Comparison of ENCODE assay signal across 20 cellular contexts in genomic region chr7:148901178-148901577, GRCh38.
"Had no signal": no experiment of that assay in that cellular context is flagged by ENCODE, and none has a peak within 500 bp of the region (broad histone marks: within the 10 kb centered on the region; RNA-seq: fewer than 3 reads in every experiment).

No MANE protein-coding gene starts in this region.

- H3K27ac ChIP-seq: thoracic aorta, upper lobe of right lung, VCaP had no signal

- ATAC-seq: left lobe of liver, sciatic nerve, upper lobe of right lung had no signal

- H3K4me3 Mint-ChIP-seq: activated naive CD4-positive, alpha-beta T cell treated with anti-CD3 and anti-CD28 coated beads for 36 hours; dendritic cell treated with granulocyte-macrophage colony-stimulating factor and Interleukin-4, amounts not matched to agents 40 ng/mL and 50 ng/mL, for 4 days had no signal

- H3K36me3 ChIP-seq: thoracic aorta, upper lobe of right lung had no signal

- H3K4me3 ChIP-seq: lung, smooth muscle cell, thoracic aorta, upper lobe of right lung had no signal

- FAIRE-seq: endothelial cell of umbilical vein, frontal cortex, kidney had no signal

- H3K9me3 ChIP-seq: thoracic aorta, upper lobe of right lung had no signal

- H3K4me2 ChIP-seq: smooth muscle cell had no signal

- H3K4me1 ChIP-seq: upper lobe of right lung had no signal

- H3K9me3 Mint-ChIP-seq: activated naive CD4-positive, alpha-beta T cell treated with anti-CD3 and anti-CD28 coated beads for 36 hours; dendritic cell treated with granulocyte-macrophage colony-stimulating factor and Interleukin-4, amounts not matched to agents 40 ng/mL and 50 ng/mL, for 4 days had no signal

- DNase-seq: activated CD4-positive, CD25-positive, alpha-beta regulatory T cell treated with anti-CD3 and anti-CD28 coated beads, Interleukin-2, amount 50 U/mL, for 72 hours; activated naive CD4-positive, alpha-beta T cell treated with anti-CD3 and anti-CD28 coated beads for 36 hours; activated T-cell treated with anti-CD3 and anti-CD28 coated beads, Interleukin-2, amount 50 U/mL, for 1 hour; aorta; effector memory CD4-positive, alpha-beta T cell; kidney; midbrain; stimulated activated CD4-positive, alpha-beta T cell treated with anti-CD3 and anti-CD28 coated beads, Interleukin-4, amount 100 ng/mL, for 1 hour; SW 1271; T-helper 2 cell; upper lobe of right lung had no signal

- H3K27ac Mint-ChIP-seq: activated naive CD4-positive, alpha-beta T cell treated with anti-CD3 and anti-CD28 coated beads for 36 hours; dendritic cell treated with granulocyte-macrophage colony-stimulating factor and Interleukin-4, amounts not matched to agents 40 ng/mL and 50 ng/mL, for 4 days had no signal
